Comparison of ENCODE assay signal across 36 cellular contexts in the genomic region with DNA sequence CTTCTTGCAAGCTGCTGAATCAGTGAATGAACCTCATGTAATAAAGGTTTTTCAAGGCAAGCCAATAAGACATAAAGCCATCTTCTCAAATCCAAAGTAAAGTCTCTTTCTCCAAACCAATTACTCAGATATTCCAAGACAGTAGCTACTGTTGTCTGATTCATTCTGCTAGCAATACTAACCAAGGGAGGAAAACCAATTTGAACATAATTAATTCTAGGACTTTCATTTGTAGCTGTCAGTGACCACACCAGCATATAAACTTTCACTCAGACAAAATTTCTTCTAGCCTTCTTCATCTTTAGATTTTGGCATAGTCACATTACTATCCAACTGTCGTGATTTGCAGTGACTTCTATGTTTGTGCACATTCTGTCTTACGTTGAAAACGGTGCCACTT. TPM values are rescaled to one million over a fixed set of nuclear protein-coding genes. Genes with fewer than 3 reads are reported as not detected.
"Had no signal": no experiment of that assay in that cellular context is flagged by ENCODE, and none has a peak within 500 bp of the region (broad histone marks: within the 10 kb centered on the region; RNA-seq: fewer than 3 reads in every experiment).

No MANE protein-coding gene starts in this region.

- DNase-seq: activated CD4-positive, alpha-beta T cell treated with anti-CD3 and anti-CD28 coated beads for 1 hour; activated CD4-positive, alpha-beta T cell treated with anti-CD3 and anti-CD28 coated beads, Interleukin-2, amount 10 ng/mL, durations not matched to agents 24 days and 14 days; activated CD4-positive, alpha-beta T cell treated with anti-CD3 and anti-CD28 coated beads, Interleukin-2, amount 50 U/mL, for 48 hours; activated CD4-positive, CD25-positive, alpha-beta regulatory T cell; activated CD8-positive, alpha-beta T cell treated with anti-CD3 and anti-CD28 coated beads, Interleukin-2, amount 10 ng/mL, durations not matched to agents 7 days and 5 days; activated effector memory CD4-positive, alpha-beta T cell treated with anti-CD3 and anti-CD28 coated beads, Interleukin-2, amount 50 U/mL, for 16 hours; activated naive CD4-positive, alpha-beta T cell; amniotic stem cell; aorta; brain microvascular endothelial cell; central memory CD4-positive, alpha-beta T cell; NCI-H1092 treated with DMSO at 0.1 percent for 48 hours; NCI-H1417; NCI-H146; NCI-H187; NCI-H2029 treated with DMSO at 0.1 percent for 48 hours; NCI-H2107; NCI-H2171; NCI-H510A; NCI-H526; NCI-H748 treated with DMSO at 0.1 percent for 48 hours; NK-92 treated with Interleukin-12 subunit alpha and Interleukin-12 subunit beta, amount 100 ng/mL, for 24 hours; PC-3; Peyer's patch; SIG-M5; T-cell; T1000; WERI-Rb-1 had no signal

- H3K4me1 Mint-ChIP-seq: activated naive CD4-positive, alpha-beta T cell treated with anti-CD3 and anti-CD28 coated beads, Interleukin-2, amount 50 U/mL, for 24 hours; T-cell had no signal

- H3K27me3 Mint-ChIP-seq: activated naive CD4-positive, alpha-beta T cell treated with anti-CD3 and anti-CD28 coated beads, Interleukin-2, amount 50 U/mL, for 24 hours had no signal

- H3K4me3 Mint-ChIP-seq: activated CD4-positive, alpha-beta T cell treated with anti-CD3 and anti-CD28 coated beads, Interleukin-2, amount 10 ng/mL, durations not matched to agents 24 days and 14 days; activated CD8-positive, alpha-beta T cell treated with anti-CD3 and anti-CD28 coated beads, Interleukin-2, amount 10 ng/mL, durations not matched to agents 7 days and 5 days; activated naive CD4-positive, alpha-beta T cell treated with anti-CD3 and anti-CD28 coated beads, Interleukin-2, amount 50 U/mL, for 24 hours; T-cell had no signal

- H3K9me3 Mint-ChIP-seq: activated CD4-positive, alpha-beta T cell treated with anti-CD3 and anti-CD28 coated beads, Interleukin-2, amount 10 ng/mL, durations not matched to agents 24 days and 14 days; activated naive CD4-positive, alpha-beta T cell treated with anti-CD3 and anti-CD28 coated beads, Interleukin-2, amount 50 U/mL, for 24 hours; T-cell had no signal

- H3K9me3 ChIP-seq: Peyer's patch had no signal

- H3K27ac ChIP-seq: brain microvascular endothelial cell, Peyer's patch, RWPE1, WERI-Rb-1 had no signal

- H3K36me3 Mint-ChIP-seq: activated naive CD4-positive, alpha-beta T cell treated with anti-CD3 and anti-CD28 coated beads, Interleukin-2, amount 50 U/mL, for 24 hours; T-cell had no signal

- ATAC-seq: activated CD8-positive, alpha-beta T cell treated with anti-CD3 and anti-CD28 coated beads, Interleukin-2, amount 10 ng/mL, durations not matched to agents 7 days and 5 days; K562; PC-3; Right ventricle myocardium inferior; SK-N-SH treated with all-trans-retinoic acid at 6 μM for 48 hours; T-cell had no signal

- H3K4me3 ChIP-seq: K562, Peyer's patch had no signal

- H3K4me1 ChIP-seq: Peyer's patch had no signal

- H3K36me3 ChIP-seq: brain microvascular endothelial cell, Peyer's patch, WERI-Rb-1 had no signal

RNA-seq across cellular contexts. Expression of gene NPR1, which starts 38.8 kb away (rescaled TPM):
- total RNA-seq: activated CD8-positive, alpha-beta T cell treated with anti-CD3 and anti-CD28 coated beads, Interleukin-2, amount 10 ng/mL, durations not matched to agents 7 days and 5 days; M059J; SK-MEL-5; T-helper 2 cell treated with Interferon-gamma antibody and Interleukin-4, amounts not matched to agents 100 ng/mL and 5 ng/mL, for 36 hours had no signal
